1 cellular context compared by ENCODE assay signal in the genomic region with DNA sequence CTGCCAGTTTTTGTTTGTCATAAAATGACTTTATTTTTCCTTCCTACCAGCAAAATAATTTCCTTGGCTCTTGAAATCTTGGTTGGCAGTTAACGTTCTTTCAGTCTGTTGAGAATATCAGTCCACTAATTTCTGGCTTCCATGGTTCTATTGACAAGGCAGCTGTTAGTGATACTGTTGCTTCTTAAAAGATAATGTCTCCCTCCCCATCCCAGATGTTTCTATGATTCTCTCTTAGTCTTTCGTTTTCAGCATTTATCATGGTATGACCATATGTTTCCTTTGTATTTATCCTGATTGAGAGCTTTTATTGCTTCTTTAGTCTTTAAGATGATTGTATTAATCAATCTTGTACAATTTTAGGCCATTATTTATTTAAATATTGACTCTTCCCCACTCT.
TF ChIP-seq lines count a peak whose summit lies in the region.

No MANE protein-coding gene starts in this region.

TF ChIP-seq in GM12878, 131 proteins besides CTCF, POLR2A, EP300 and RAD21 (continued from another document):
- TF ChIP-seq, protein P1, sequence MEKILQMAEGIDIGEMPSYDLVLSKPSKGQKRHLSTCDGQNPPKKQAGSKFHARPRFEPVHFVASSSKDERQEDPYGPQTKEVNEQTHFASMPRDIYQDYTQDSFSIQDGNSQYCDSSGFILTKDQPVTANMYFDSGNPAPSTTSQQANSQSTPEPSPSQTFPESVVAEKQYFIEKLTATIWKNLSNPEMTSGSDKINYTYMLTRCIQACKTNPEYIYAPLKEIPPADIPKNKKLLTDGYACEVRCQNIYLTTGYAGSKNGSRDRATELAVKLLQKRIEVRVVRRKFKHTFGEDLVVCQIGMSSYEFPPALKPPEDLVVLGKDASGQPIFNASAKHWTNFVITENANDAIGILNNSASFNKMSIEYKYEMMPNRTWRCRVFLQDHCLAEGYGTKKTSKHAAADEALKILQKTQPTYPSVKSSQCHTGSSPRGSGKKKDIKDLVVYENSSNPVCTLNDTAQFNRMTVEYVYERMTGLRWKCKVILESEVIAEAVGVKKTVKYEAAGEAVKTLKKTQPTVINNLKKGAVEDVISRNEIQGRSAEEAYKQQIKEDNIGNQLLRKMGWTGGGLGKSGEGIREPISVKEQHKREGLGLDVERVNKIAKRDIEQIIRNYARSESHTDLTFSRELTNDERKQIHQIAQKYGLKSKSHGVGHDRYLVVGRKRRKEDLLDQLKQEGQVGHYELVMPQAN (conservative IDR thresholded peaks at IDR 0.05) = no peak
- TF ChIP-seq, protein P2, sequence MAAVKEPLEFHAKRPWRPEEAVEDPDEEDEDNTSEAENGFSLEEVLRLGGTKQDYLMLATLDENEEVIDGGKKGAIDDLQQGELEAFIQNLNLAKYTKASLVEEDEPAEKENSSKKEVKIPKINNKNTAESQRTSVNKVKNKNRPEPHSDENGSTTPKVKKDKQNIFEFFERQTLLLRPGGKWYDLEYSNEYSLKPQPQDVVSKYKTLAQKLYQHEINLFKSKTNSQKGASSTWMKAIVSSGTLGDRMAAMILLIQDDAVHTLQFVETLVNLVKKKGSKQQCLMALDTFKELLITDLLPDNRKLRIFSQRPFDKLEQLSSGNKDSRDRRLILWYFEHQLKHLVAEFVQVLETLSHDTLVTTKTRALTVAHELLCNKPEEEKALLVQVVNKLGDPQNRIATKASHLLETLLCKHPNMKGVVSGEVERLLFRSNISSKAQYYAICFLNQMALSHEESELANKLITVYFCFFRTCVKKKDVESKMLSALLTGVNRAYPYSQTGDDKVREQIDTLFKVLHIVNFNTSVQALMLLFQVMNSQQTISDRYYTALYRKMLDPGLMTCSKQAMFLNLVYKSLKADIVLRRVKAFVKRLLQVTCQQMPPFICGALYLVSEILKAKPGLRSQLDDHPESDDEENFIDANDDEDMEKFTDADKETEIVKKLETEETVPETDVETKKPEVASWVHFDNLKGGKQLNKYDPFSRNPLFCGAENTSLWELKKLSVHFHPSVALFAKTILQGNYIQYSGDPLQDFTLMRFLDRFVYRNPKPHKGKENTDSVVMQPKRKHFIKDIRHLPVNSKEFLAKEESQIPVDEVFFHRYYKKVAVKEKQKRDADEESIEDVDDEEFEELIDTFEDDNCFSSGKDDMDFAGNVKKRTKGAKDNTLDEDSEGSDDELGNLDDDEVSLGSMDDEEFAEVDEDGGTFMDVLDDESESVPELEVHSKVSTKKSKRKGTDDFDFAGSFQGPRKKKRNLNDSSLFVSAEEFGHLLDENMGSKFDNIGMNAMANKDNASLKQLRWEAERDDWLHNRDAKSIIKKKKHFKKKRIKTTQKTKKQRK (IDR thresholded peaks at IDR 0.05; ENCODE audit: low read depth, low read length) = no peak
- no peak for TF ChIP-seq NRF1 (conservative IDR thresholded peaks at IDR 0.05; ENCODE audit: low read depth, low read length)
- TF ChIP-seq, protein P3, sequence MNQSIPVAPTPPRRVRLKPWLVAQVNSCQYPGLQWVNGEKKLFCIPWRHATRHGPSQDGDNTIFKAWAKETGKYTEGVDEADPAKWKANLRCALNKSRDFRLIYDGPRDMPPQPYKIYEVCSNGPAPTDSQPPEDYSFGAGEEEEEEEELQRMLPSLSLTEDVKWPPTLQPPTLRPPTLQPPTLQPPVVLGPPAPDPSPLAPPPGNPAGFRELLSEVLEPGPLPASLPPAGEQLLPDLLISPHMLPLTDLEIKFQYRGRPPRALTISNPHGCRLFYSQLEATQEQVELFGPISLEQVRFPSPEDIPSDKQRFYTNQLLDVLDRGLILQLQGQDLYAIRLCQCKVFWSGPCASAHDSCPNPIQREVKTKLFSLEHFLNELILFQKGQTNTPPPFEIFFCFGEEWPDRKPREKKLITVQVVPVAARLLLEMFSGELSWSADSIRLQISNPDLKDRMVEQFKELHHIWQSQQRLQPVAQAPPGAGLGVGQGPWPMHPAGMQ (IDR thresholded peaks at IDR 0.05; ENCODE audit: borderline replicate concordance) = no peak
- TF ChIP-seq ZNF622 (IDR thresholded peaks at IDR 0.05) = no peak
- TF ChIP-seq, protein P4, sequence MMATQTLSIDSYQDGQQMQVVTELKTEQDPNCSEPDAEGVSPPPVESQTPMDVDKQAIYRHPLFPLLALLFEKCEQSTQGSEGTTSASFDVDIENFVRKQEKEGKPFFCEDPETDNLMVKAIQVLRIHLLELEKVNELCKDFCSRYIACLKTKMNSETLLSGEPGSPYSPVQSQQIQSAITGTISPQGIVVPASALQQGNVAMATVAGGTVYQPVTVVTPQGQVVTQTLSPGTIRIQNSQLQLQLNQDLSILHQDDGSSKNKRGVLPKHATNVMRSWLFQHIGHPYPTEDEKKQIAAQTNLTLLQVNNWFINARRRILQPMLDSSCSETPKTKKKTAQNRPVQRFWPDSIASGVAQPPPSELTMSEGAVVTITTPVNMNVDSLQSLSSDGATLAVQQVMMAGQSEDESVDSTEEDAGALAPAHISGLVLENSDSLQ (IDR thresholded peaks at IDR 0.05) = no peak
- TF ChIP-seq, protein P5, sequence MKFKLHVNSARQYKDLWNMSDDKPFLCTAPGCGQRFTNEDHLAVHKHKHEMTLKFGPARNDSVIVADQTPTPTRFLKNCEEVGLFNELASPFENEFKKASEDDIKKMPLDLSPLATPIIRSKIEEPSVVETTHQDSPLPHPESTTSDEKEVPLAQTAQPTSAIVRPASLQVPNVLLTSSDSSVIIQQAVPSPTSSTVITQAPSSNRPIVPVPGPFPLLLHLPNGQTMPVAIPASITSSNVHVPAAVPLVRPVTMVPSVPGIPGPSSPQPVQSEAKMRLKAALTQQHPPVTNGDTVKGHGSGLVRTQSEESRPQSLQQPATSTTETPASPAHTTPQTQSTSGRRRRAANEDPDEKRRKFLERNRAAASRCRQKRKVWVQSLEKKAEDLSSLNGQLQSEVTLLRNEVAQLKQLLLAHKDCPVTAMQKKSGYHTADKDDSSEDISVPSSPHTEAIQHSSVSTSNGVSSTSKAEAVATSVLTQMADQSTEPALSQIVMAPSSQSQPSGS (IDR thresholded peaks at IDR 0.05; ENCODE audit: low read length) = no peak
TF ChIP-seq in GM12878: peak in this region for 0.
